8 cellular contexts compared by ENCODE assay signal in the genomic region with DNA sequence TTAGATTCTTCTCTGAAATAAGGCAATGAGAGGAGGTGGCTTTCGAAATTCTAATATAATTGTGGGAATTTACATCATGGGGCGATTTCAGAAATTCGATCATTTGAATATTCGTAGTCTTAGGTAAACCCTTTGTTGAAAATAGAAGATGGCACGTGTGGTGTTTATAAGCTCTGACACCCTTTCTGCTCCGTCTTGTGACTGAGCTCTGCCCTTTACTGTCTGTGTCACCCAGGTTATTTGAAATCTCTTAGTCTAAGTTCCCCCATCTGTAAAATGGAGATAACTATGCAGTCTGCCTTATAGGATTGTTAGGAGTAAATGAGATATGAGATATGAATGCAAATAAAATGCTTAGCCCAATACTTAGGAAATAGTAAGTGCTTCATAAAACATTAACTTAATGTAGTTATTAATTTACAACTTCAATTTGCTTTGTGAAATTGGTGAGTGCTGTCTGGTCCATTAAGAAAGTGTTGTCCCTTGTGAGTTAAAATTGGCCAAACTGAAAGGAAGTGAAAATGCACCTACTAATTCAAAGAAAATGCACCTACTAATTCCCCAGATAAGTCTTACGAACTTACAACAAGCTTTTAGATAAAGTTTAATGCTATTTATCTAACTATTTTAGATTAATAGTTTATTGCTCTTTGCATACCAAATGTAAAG. TPM values are rescaled to one million over a fixed set of nuclear protein-coding genes. Genes with fewer than 3 reads are reported as not detected.
DNase-seq lines count a peak whose midpoint lies in the region; ATAC-seq and TF ChIP-seq lines count a peak whose summit lies in the region.

No MANE protein-coding gene starts in this region.

- no peaks in the 10 kb centered on the region for H3K9me3 ChIP-seq in CD4-positive, CD25-positive, alpha-beta regulatory T cell (ENCODE audit: control insufficient read depth in 2 of 2, low read length in 2 of 2)
- no peaks in the 10 kb centered on the region for H3K9me3 ChIP-seq in left lung
- no peaks in the 10 kb centered on the region for H3K9me3 ChIP-seq in gastrocnemius medialis
- H3K9me3 ChIP-seq in Peyer's patch, result no peaks in the 10 kb centered on the region

- intact Hi-C loops in activated CD4-positive, alpha-beta memory T cell treated with anti-CD3 and anti-CD28 coated beads for 36 hours (cut with micrococcal nuclease), result loop anchor here (5.0 to 10.0 kb wide), 2 partner anchors 321 to 918 kb away; no protein-coding TSS in a partner anchor
- intact Hi-C loops in left lung (cut with DNase I), result no loop called here
- intact Hi-C loops in gastrocnemius medialis (cut with DNase I; ENCODE audit: low total_unique reads), result no loop called here

- POLR2A ChIA-PET in activated CD4-positive, alpha-beta memory T cell treated with anti-CD3 and anti-CD28 coated beads for 36 hours (lab: Charles Lee), result interaction anchor here (0.5 to 2.0 kb wide), 4 partner anchors 9 to 501 kb away, joined by 3 to 8 read pairs (median 3); a partner anchor contains a TSS

- H3K27ac Mint-ChIP-seq in CD4-positive, CD25-positive, alpha-beta regulatory T cell, result peak overlapping the region in 1 of 3 donors; percentile 89
- H3K27ac Mint-ChIP-seq in GM23338, result no peak overlapping the region
- H3K27ac Mint-ChIP-seq in activated CD4-positive, alpha-beta memory T cell treated with anti-CD3 and anti-CD28 coated beads for 36 hours, result no peak overlapping the region

- no peaks in the 10 kb centered on the region for H3K9me2 ChIP-seq in GM23338 (ENCODE audit: insufficient read depth)

- no peak for DNase-seq in CD4-positive, CD25-positive, alpha-beta regulatory T cell
- DNase-seq in GM23338 (ENCODE audit: low spot score) (no peak), left lung (no peak), gastrocnemius medialis (no peak), Peyer's patch (no peak), DMS153 (lab: John Stamatoyannopoulos, UW) (no peak), mucosa of gallbladder (ENCODE audit: low spot score) (no peak)
- DNase-seq in activated CD4-positive, alpha-beta memory T cell treated with anti-CD3 and anti-CD28 coated beads for 36 hours, result no peak

- peaks cover 12% of the 10 kb centered on the region for H3K4me1 ChIP-seq in CD4-positive, CD25-positive, alpha-beta regulatory T cell (ENCODE audit: control insufficient read depth, insufficient read depth, low read length, poor library complexity, severe bottlenecking)
- H3K4me1 ChIP-seq in GM23338 (ENCODE audit: insufficient read depth), result peaks cover 29% of the 10 kb centered on the region
- peaks cover 0 to 31% of the 10 kb centered on the region in 2 donors for H3K4me1 ChIP-seq in left lung
- peaks cover 5 to 6% of the 10 kb centered on the region in 2 donors for H3K4me1 ChIP-seq in gastrocnemius medialis
- H3K4me1 ChIP-seq in Peyer's patch, result peaks cover 0 to 5% (median 0%) of the 10 kb centered on the region in 4 donors

- no peak overlapping the region for H3K27ac ChIP-seq in CD4-positive, CD25-positive, alpha-beta regulatory T cell (ENCODE audit: insufficient read depth, low read length, poor library complexity, severe bottlenecking)
- H3K27ac ChIP-seq in GM23338 (ENCODE audit: low read depth) (no peak overlapping the region), left lung (no peak overlapping the region), gastrocnemius medialis (no peak overlapping the region), Peyer's patch (no peak overlapping the region)

- no peaks in the 10 kb centered on the region for H3K36me3 Mint-ChIP-seq in CD4-positive, CD25-positive, alpha-beta regulatory T cell
- no peaks in the 10 kb centered on the region for H3K36me3 Mint-ChIP-seq in GM23338 (ENCODE audit: low read depth)
- H3K36me3 Mint-ChIP-seq in activated CD4-positive, alpha-beta memory T cell treated with anti-CD3 and anti-CD28 coated beads for 36 hours, result no peaks in the 10 kb centered on the region

- peaks cover 37% of the 10 kb centered on the region for H3K27me3 Mint-ChIP-seq in CD4-positive, CD25-positive, alpha-beta regulatory T cell
- H3K27me3 Mint-ChIP-seq in GM23338 (ENCODE audit: insufficient read depth, low read depth, poor library complexity), result peaks cover 25% of the 10 kb centered on the region
- peaks cover 33% of the 10 kb centered on the region for H3K27me3 Mint-ChIP-seq in activated CD4-positive, alpha-beta memory T cell treated with anti-CD3 and anti-CD28 coated beads for 36 hours

- CTCF ChIA-PET in activated CD4-positive, alpha-beta memory T cell treated with anti-CD3 and anti-CD28 coated beads for 36 hours (lab: Charles Lee), result interaction anchor here (0.7 to 2.4 kb wide), 3 partner anchors 28 to 103 kb away, joined by 4 to 7 read pairs (median 6); no protein-coding TSS in a partner anchor

- H3K9me3 Mint-ChIP-seq in CD4-positive, CD25-positive, alpha-beta regulatory T cell, result peaks cover 0 to 1% (median 0%) of the 10 kb centered on the region in 7 donors
- no peaks in the 10 kb centered on the region for H3K9me3 Mint-ChIP-seq in GM23338
- H3K9me3 Mint-ChIP-seq in activated CD4-positive, alpha-beta memory T cell treated with anti-CD3 and anti-CD28 coated beads for 36 hours, result no peaks in the 10 kb centered on the region

- H3F3A ChIP-seq in GM23338 (replicated peaks; ENCODE audit: low read depth), result no peaks in the 10 kb centered on the region; the same call in 1 of the 2 replicates

- H2AFZ ChIP-seq in GM23338, result peak overlapping the region; percentile 95; the same call in 1 of the 2 replicates

- TF ChIP-seq CTCF in GM23338 (conservative IDR thresholded peaks at IDR 0.05; ENCODE audit: low read depth in 2 of 2), result no peak
- TF ChIP-seq CTCF in left lung (IDR thresholded peaks at IDR 0.05), result no peak
- no peak for TF ChIP-seq CTCF in gastrocnemius medialis (IDR thresholded peaks at IDR 0.05 in 4 of 5, conservative IDR thresholded peaks at IDR 0.05 in 1 of 5)
- no peak for TF ChIP-seq CTCF in Peyer's patch (IDR thresholded peaks at IDR 0.05)

- H3K4me2 ChIP-seq in GM23338, result peak overlapping the region; percentile 99

- H3K4me3 Mint-ChIP-seq in CD4-positive, CD25-positive, alpha-beta regulatory T cell, result peak overlapping the region; percentile 83 to 89 (median 87)
- peak overlapping the region; percentile 91 for H3K4me3 Mint-ChIP-seq in GM23338
- H3K4me3 Mint-ChIP-seq in activated CD4-positive, alpha-beta memory T cell treated with anti-CD3 and anti-CD28 coated beads for 36 hours, result peak overlapping the region; percentile 91

- in situ Hi-C loops in gastrocnemius medialis (cut with MboI; ENCODE audit: low sequenced_read_pairs in 4 of 4), result no loop called here

- H3K4me3 ChIP-seq in CD4-positive, CD25-positive, alpha-beta regulatory T cell (ENCODE audit: low read depth, low read length), result peak overlapping the region; percentile 29
- peak overlapping the region; percentile 97 for H3K4me3 ChIP-seq in GM23338
- H3K4me3 ChIP-seq in left lung, result peak overlapping the region; percentile 60 to 70
- peak overlapping the region in 1 of 4 donors; percentile 70 for H3K4me3 ChIP-seq in gastrocnemius medialis
- peak overlapping the region in 2 of 4 donors; percentile 81 to 89 for H3K4me3 ChIP-seq in Peyer's patch

- H3K27me3 ChIP-seq in CD4-positive, CD25-positive, alpha-beta regulatory T cell (ENCODE audit: control insufficient read depth, insufficient read depth, low read length), result peaks cover 23% of the 10 kb centered on the region
- H3K27me3 ChIP-seq in GM23338 (ENCODE audit: insufficient read depth) (peaks cover 38% of the 10 kb centered on the region), left lung (peaks cover 0 to 25% of the 10 kb centered on the region in 2 donors), gastrocnemius medialis (peaks cover 21 to 44% (median 24%) of the 10 kb centered on the region in 3 donors), Peyer's patch (no peaks in the 10 kb centered on the region)

- peaks cover 41% of the 10 kb centered on the region for H3K79me2 ChIP-seq in GM23338 (replicated peaks; ENCODE audit: insufficient read depth)

- H4K20me1 ChIP-seq in GM23338 (replicated peaks; ENCODE audit: insufficient read depth), result no peaks in the 10 kb centered on the region

- TF ChIP-seq POLR2A in gastrocnemius medialis (IDR thresholded peaks at IDR 0.05) (no peak), Peyer's patch (IDR thresholded peaks at IDR 0.05) (no peak)

- H3K36me3 ChIP-seq in CD4-positive, CD25-positive, alpha-beta regulatory T cell (ENCODE audit: control insufficient read depth, insufficient read depth, low read length), result no peaks in the 10 kb centered on the region
- no peaks in the 10 kb centered on the region for H3K36me3 ChIP-seq in GM23338 (ENCODE audit: insufficient read depth)
- no peaks in the 10 kb centered on the region for H3K36me3 ChIP-seq in left lung
- H3K36me3 ChIP-seq in gastrocnemius medialis, result no peaks in the 10 kb centered on the region
- H3K36me3 ChIP-seq in Peyer's patch, result no peaks in the 10 kb centered on the region

- no peak for ATAC-seq in CD4-positive, CD25-positive, alpha-beta regulatory T cell (ENCODE audit: low read depth in 2 of 2)
- ATAC-seq in GM23338 (no peak), left lung (no peak), gastrocnemius medialis (no peak)

- peaks cover 0 to 15% (median 12%) of the 10 kb centered on the region in 4 donors for H3K4me1 Mint-ChIP-seq in CD4-positive, CD25-positive, alpha-beta regulatory T cell
- peaks cover 36% of the 10 kb centered on the region for H3K4me1 Mint-ChIP-seq in GM23338
- H3K4me1 Mint-ChIP-seq in activated CD4-positive, alpha-beta memory T cell treated with anti-CD3 and anti-CD28 coated beads for 36 hours (ENCODE audit: low read depth), result peaks cover 45% of the 10 kb centered on the region

TF ChIP-seq in GM23338, 12 proteins besides CTCF, POLR2A, EP300 and RAD21:
- TF ChIP-seq EZH2 (IDR thresholded peaks at IDR 0.05; ENCODE audit: low read depth, unreplicated experiment) (no peak), JUNB (IDR thresholded peaks at IDR 0.05; ENCODE audit: unreplicated experiment) (no peak), NANOG (IDR thresholded peaks at IDR 0.05; ENCODE audit: borderline replicate concordance) (no peak), CREB1 (CRISPR knock-in tag; IDR thresholded peaks at IDR 0.05; ENCODE audit: low read depth) (no peak), ZNF114 (CRISPR knock-in tag; IDR thresholded peaks at IDR 0.05) (no peak), EZH2phosphoT487 (IDR thresholded peaks at IDR 0.05; ENCODE audit: unreplicated experiment) (no peak), ZNF331 (CRISPR knock-in tag; IDR thresholded peaks at IDR 0.05; ENCODE audit: low read depth) (no peak), POLR2AphosphoS5 (IDR thresholded peaks at IDR 0.05; ENCODE audit: low read depth) (no peak), STAT1 (IDR thresholded peaks at IDR 0.05; ENCODE audit: unreplicated experiment) (no peak)

RNA-seq across cellular contexts. Expression of a gene that starts 1.6 kb away (rescaled TPM):
- 2.2 TPM for total RNA-seq in CD4-positive, CD25-positive, alpha-beta regulatory T cell
- 1 to 10 TPM in 3 of 4 donors, under 1 TPM in 1; 0.21 to 3.0 (median 2.0) TPM for polyA plus RNA-seq in CD4-positive, CD25-positive, alpha-beta regulatory T cell
- 15.9 and 18.2 TPM in 2 replicates for total RNA-seq in GM23338 (2014; rRNA removed; shearing (Covaris generic))
- 4.3 and 5.5 TPM in 2 replicates for polyA plus RNA-seq in GM23338 (2016; fragmentation: Nextera tagmentation; extraction: Ambion mirVana)
- total RNA-seq in activated CD4-positive, alpha-beta memory T cell treated with anti-CD3 and anti-CD28 coated beads for 36 hours, result 10 to 100 TPM; 14.9 to 15.2 TPM
- 10 to 100 TPM; 12.1 to 14.1 TPM for total RNA-seq in left lung
- under 1 TPM; 0.10 to 0.97 (median 0.30) TPM for total RNA-seq in gastrocnemius medialis
- total RNA-seq in Peyer's patch, result 10 to 100 TPM in 1 of 4 donors, 1 to 10 TPM in 3; 3.5 to 14.0 (median 4.6) TPM
- total RNA-seq in mucosa of gallbladder, result 8.2 TPM
